ENCODE assay signal across 1 cellular context in genomic region chr18:54130631-54131030, GRCh38.
TF ChIP-seq lines count a peak whose summit lies in the region.

No MANE protein-coding gene starts in this region.

TF ChIP-seq in GM23338, 12 proteins besides CTCF, POLR2A, EP300 and RAD21:
- no peak for TF ChIP-seq NANOG (IDR thresholded peaks at IDR 0.05; ENCODE audit: borderline replicate concordance)
- no peak for TF ChIP-seq STAT1 (IDR thresholded peaks at IDR 0.05; ENCODE audit: unreplicated experiment)
- no peak for TF ChIP-seq REST (IDR thresholded peaks at IDR 0.05; ENCODE audit: unreplicated experiment)
- no peak for TF ChIP-seq POLR2AphosphoS5 (IDR thresholded peaks at IDR 0.05; ENCODE audit: low read depth)
- no peak for TF ChIP-seq EZH2phosphoT487 (IDR thresholded peaks at IDR 0.05; ENCODE audit: unreplicated experiment)
- TF ChIP-seq ETS1 (IDR thresholded peaks at IDR 0.05): no peak
- TF ChIP-seq ZNF114 (CRISPR knock-in tag; IDR thresholded peaks at IDR 0.05): no peak
- TF ChIP-seq ZNF331 (CRISPR knock-in tag; IDR thresholded peaks at IDR 0.05; ENCODE audit: low read depth): no peak
- no peak for TF ChIP-seq EZH2 (IDR thresholded peaks at IDR 0.05; ENCODE audit: low read depth, unreplicated experiment)
- no peak for TF ChIP-seq JUNB (IDR thresholded peaks at IDR 0.05; ENCODE audit: unreplicated experiment)
- TF ChIP-seq CREB1 (CRISPR knock-in tag; IDR thresholded peaks at IDR 0.05; ENCODE audit: low read depth): no peak
- TF ChIP-seq ZNF462 (CRISPR knock-in tag; IDR thresholded peaks at IDR 0.05): no peak
